In genomic region chr2:204051476-204051875, GRCh38 we compare ENCODE assay signal across 10 cellular contexts.
DNase-seq lines count a peak whose midpoint lies in the region; ATAC-seq and TF ChIP-seq lines count a peak whose summit lies in the region.
"Had no signal": no experiment of that assay in that cellular context is flagged by ENCODE, and none has a peak within 500 bp of the region (broad histone marks: within the 10 kb centered on the region; RNA-seq: fewer than 3 reads in every experiment).

No MANE protein-coding gene starts in this region.

- CTCF ChIA-PET in activated CD8-positive, alpha-beta T cell treated with anti-CD3 and anti-CD28 coated beads for 36 hours (lab: Charles Lee), result interaction anchor here (0.6 to 2.7 kb wide), 19 partner anchors 10 to 125 kb away, joined by 3 to 20 read pairs (median 4); no protein-coding TSS in a partner anchor
- CTCF ChIA-PET in activated CD8-positive, alpha-beta T cell treated with anti-CD3 and anti-CD28 coated beads, Interleukin-2, amount 10 ng/mL, durations not matched to agents 7 days and 5 days (lab: Charles Lee), result interaction anchor here (0.8 to 2.1 kb wide), 15 partner anchors 9 to 123 kb away, joined by 3 to 16 read pairs (median 3); no protein-coding TSS in a partner anchor

- POLR2A ChIA-PET in activated CD8-positive, alpha-beta T cell treated with anti-CD3 and anti-CD28 coated beads for 36 hours (lab: Charles Lee), result no interaction called here
- POLR2A ChIA-PET in activated CD8-positive, alpha-beta T cell treated with anti-CD3 and anti-CD28 coated beads, Interleukin-2, amount 10 ng/mL, durations not matched to agents 7 days and 5 days (lab: Charles Lee), result no interaction called here

- no peaks in the 10 kb centered on the region for H3K36me3 Mint-ChIP-seq in activated CD8-positive, alpha-beta T cell treated with anti-CD3 and anti-CD28 coated beads for 36 hours (ENCODE audit: low read depth)
- H3K36me3 Mint-ChIP-seq in activated CD8-positive, alpha-beta T cell treated with anti-CD3 and anti-CD28 coated beads, Interleukin-2, amount 10 ng/mL, durations not matched to agents 7 days and 5 days (ENCODE audit: low read depth), result no peaks in the 10 kb centered on the region
- H3K36me3 Mint-ChIP-seq in type B pancreatic cell, result no peaks in the 10 kb centered on the region
- H3K36me3 Mint-ChIP-seq in immature natural killer cell, result no peaks in the 10 kb centered on the region

- ATAC-seq in activated CD8-positive, alpha-beta T cell treated with anti-CD3 and anti-CD28 coated beads for 36 hours, result peak; percentile 50
- no peak for ATAC-seq in activated CD8-positive, alpha-beta T cell treated with anti-CD3 and anti-CD28 coated beads, Interleukin-2, amount 10 ng/mL, durations not matched to agents 7 days and 5 days
- ATAC-seq in HG03175 (IDR thresholded peaks at IDR 0.05; ENCODE audit: unreplicated experiment), result no peak
- ATAC-seq in HG02623 (IDR thresholded peaks at IDR 0.05; ENCODE audit: unreplicated experiment), result no peak

- intact Hi-C loops in activated CD8-positive, alpha-beta T cell treated with anti-CD3 and anti-CD28 coated beads for 36 hours (cut with micrococcal nuclease), result no loop called here

- H3K4me1 Mint-ChIP-seq in activated CD8-positive, alpha-beta T cell treated with anti-CD3 and anti-CD28 coated beads for 36 hours (ENCODE audit: low read depth), result peaks cover 16% of the 10 kb centered on the region
- H3K4me1 Mint-ChIP-seq in activated CD8-positive, alpha-beta T cell treated with anti-CD3 and anti-CD28 coated beads, Interleukin-2, amount 10 ng/mL, durations not matched to agents 7 days and 5 days (ENCODE audit: low read depth), result peaks cover 15% of the 10 kb centered on the region
- H3K4me1 Mint-ChIP-seq in type B pancreatic cell (ENCODE audit: unreplicated experiment) (no peaks in the 10 kb centered on the region), immature natural killer cell (peaks cover 17 to 20% of the 10 kb centered on the region in 2 donors)

- peak; percentile 44 for TF ChIP-seq CTCF in activated CD8-positive, alpha-beta T cell treated with anti-CD3 and anti-CD28 coated beads for 36 hours (IDR thresholded peaks at IDR 0.05)
- TF ChIP-seq CTCF in type B pancreatic cell (conservative IDR thresholded peaks at IDR 0.05), result peak; percentile 58

- H3K27me3 Mint-ChIP-seq in activated CD8-positive, alpha-beta T cell treated with anti-CD3 and anti-CD28 coated beads for 36 hours, result no peaks in the 10 kb centered on the region
- peaks cover 2% of the 10 kb centered on the region for H3K27me3 Mint-ChIP-seq in activated CD8-positive, alpha-beta T cell treated with anti-CD3 and anti-CD28 coated beads, Interleukin-2, amount 10 ng/mL, durations not matched to agents 7 days and 5 days (ENCODE audit: low read depth)
- peaks cover 12% of the 10 kb centered on the region for H3K27me3 Mint-ChIP-seq in type B pancreatic cell
- peaks cover 2 to 4% (median 3%) of the 10 kb centered on the region in 3 donors for H3K27me3 Mint-ChIP-seq in immature natural killer cell (ENCODE audit: low read depth in 3 of 3)

- DNase-seq in activated CD8-positive, alpha-beta T cell treated with anti-CD3 and anti-CD28 coated beads for 36 hours, result no peak
- DNase-seq in activated CD8-positive, alpha-beta T cell treated with anti-CD3 and anti-CD28 coated beads, Interleukin-2, amount 10 ng/mL, durations not matched to agents 7 days and 5 days, result no peak
- peak; percentile 0 for DNase-seq in NCI-H69 (lab: John Stamatoyannopoulos, UW)
- DNase-seq in dermis blood vessel endothelial cell, result peak; percentile 23
- DNase-seq in type B pancreatic cell (ENCODE audit: extremely low spot score, unreplicated experiment), result no peak
- DNase-seq in immature natural killer cell, result no peak
- DNase-seq: stimulated activated CD8-positive, alpha-beta memory T cell treated with anti-CD3 and anti-CD28 coated beads, Interleukin-4, amount 100 ng/mL, for 48 hours had no signal

- no peaks in the 10 kb centered on the region for H3K9me3 Mint-ChIP-seq in activated CD8-positive, alpha-beta T cell treated with anti-CD3 and anti-CD28 coated beads for 36 hours
- no peaks in the 10 kb centered on the region for H3K9me3 Mint-ChIP-seq in activated CD8-positive, alpha-beta T cell treated with anti-CD3 and anti-CD28 coated beads, Interleukin-2, amount 10 ng/mL, durations not matched to agents 7 days and 5 days (ENCODE audit: insufficient read depth)
- H3K9me3 Mint-ChIP-seq in type B pancreatic cell (no peaks in the 10 kb centered on the region), immature natural killer cell (no peaks in the 10 kb centered on the region)
- H3K9me3 Mint-ChIP-seq: activated T-helper 1 cell treated with anti-CD3 and anti-CD28 coated beads, Interleukin-12 subunit alpha, Interleukin-12 subunit beta, Interleukin-2, Interleukin-4 antibody, amounts not matched to agents 30 ng/mL and 10 ng/mL and 1 ng/mL, durations not matched to agents 14 hours and 24 hours and 36 hours had no signal

- no peak overlapping the region for H3K27ac Mint-ChIP-seq in activated CD8-positive, alpha-beta T cell treated with anti-CD3 and anti-CD28 coated beads for 36 hours
- H3K27ac Mint-ChIP-seq in activated CD8-positive, alpha-beta T cell treated with anti-CD3 and anti-CD28 coated beads, Interleukin-2, amount 10 ng/mL, durations not matched to agents 7 days and 5 days, result no peak overlapping the region
- H3K27ac Mint-ChIP-seq in type B pancreatic cell (no peak overlapping the region), immature natural killer cell (no peak overlapping the region)
- H3K27ac Mint-ChIP-seq: activated T-helper 1 cell treated with anti-CD3 and anti-CD28 coated beads, Interleukin-12 subunit alpha, Interleukin-12 subunit beta, Interleukin-2, Interleukin-4 antibody, amounts not matched to agents 30 ng/mL and 10 ng/mL and 1 ng/mL, durations not matched to agents 14 hours and 24 hours and 36 hours had no signal

- H3K4me3 Mint-ChIP-seq in activated CD8-positive, alpha-beta T cell treated with anti-CD3 and anti-CD28 coated beads for 36 hours, result no peak overlapping the region
- no peak overlapping the region for H3K4me3 Mint-ChIP-seq in activated CD8-positive, alpha-beta T cell treated with anti-CD3 and anti-CD28 coated beads, Interleukin-2, amount 10 ng/mL, durations not matched to agents 7 days and 5 days
- H3K4me3 Mint-ChIP-seq in type B pancreatic cell (no peak overlapping the region), immature natural killer cell (no peak overlapping the region)
- H3K4me3 Mint-ChIP-seq: activated T-helper 1 cell treated with anti-CD3 and anti-CD28 coated beads, Interleukin-12 subunit alpha, Interleukin-12 subunit beta, Interleukin-2, Interleukin-4 antibody, amounts not matched to agents 30 ng/mL and 10 ng/mL and 1 ng/mL, durations not matched to agents 14 hours and 24 hours and 36 hours had no signal

Comparison
In these comparisons a context has a peak if more than half of its experiments do, and no peak if none do; other contexts are left out.
1. DNase-seq: peak in NCI-H69 (single experiment) and dermis blood vessel endothelial cell (single experiment); none in activated CD8-positive, alpha-beta T cell treated with anti-CD3 and anti-CD28 coated beads for 36 hours (single experiment), activated CD8-positive, alpha-beta T cell treated with anti-CD3 and anti-CD28 coated beads, Interleukin-2, amount 10 ng/mL, durations not matched to agents 7 days and 5 days (single experiment), type B pancreatic cell (single experiment) and immature natural killer cell (0 of 3).